In the genomic region with DNA sequence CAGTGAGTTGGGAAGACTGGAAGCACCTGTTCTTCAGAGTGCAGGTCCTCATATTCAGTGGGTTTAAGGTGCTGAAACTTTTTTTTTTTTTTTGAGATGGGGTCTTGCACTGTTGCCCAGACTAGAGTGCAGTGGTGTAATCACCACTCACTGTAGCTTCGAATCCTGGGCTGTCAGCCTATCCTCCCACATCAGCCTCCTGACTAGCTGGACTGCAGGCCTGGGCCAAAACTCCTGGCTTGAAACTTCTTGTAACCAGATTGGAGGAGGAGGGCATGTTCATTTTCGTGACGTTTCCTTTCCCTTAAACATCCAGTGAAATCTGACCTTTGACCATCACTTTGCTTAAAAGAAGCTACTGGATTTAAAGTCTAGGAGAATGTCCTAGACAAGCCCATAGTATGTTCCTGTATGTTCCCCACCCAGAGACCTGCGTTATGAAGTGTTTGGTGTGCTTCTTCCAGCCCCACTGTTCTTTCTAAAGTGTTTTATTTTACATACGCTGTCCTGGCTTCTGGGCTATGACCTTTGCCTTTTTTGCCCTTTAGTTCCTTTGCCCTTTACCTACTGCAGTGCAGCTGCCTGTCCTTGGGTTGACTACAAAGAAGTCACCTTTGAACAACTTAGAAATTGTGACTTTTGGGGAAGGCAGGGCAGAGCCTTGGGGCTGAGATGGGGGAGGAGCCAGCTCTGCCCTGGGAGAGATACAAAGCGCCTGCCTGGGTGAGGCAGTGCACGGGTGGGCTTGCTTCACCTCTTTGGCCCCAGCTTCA, we compare ENCODE assay signal across 1 cellular context.
TF ChIP-seq lines count a peak whose summit lies in the region.

No MANE protein-coding gene starts in this region.

TF ChIP-seq in HepG2, 621 proteins besides CTCF, POLR2A, EP300 and RAD21 (continued from another document):
- TF ChIP-seq ZBTB43 (CRISPR knock-in tag; conservative IDR thresholded peaks at IDR 0.05) (no peak), ZNF121 (CRISPR knock-in tag; IDR thresholded peaks at IDR 0.05) (peak; percentile 89), HMGA1 (CRISPR knock-in tag; conservative IDR thresholded peaks at IDR 0.05) (no peak), ZNF235 (CRISPR knock-in tag; IDR thresholded peaks at IDR 0.05; ENCODE audit: borderline replicate concordance) (no peak), NR2F1 (CRISPR knock-in tag; IDR thresholded peaks at IDR 0.05) (peak in 1 of 2 experiments; percentile 12; a peak in 1 of 4 replicates), NFE2L1 (CRISPR knock-in tag; IDR thresholded peaks at IDR 0.05; ENCODE audit: borderline replicate concordance) (no peak), ZFP36L2 (CRISPR knock-in tag; IDR thresholded peaks at IDR 0.05) (no peak), ZNF883 (CRISPR knock-in tag; IDR thresholded peaks at IDR 0.05; ENCODE audit: not compliant biosample characterization) (no peak), SAFB2 (CRISPR knock-in tag; IDR thresholded peaks at IDR 0.05; ENCODE audit: borderline replicate concordance, low read depth) (no peak), ZBED4 (CRISPR knock-in tag; IDR thresholded peaks at IDR 0.05; ENCODE audit: borderline replicate concordance) (no peak), SIN3A (IDR thresholded peaks at IDR 0.05; ENCODE audit: borderline replicate concordance, low read depth, low read length) (no peak), U2AF1 (optimal IDR thresholded peaks at IDR 0.05; ENCODE audit: low read depth, low read length) (no peak), RXRB (CRISPR knock-in tag; IDR thresholded peaks at IDR 0.05; ENCODE audit: borderline replicate concordance) (peak; percentile 23; the same call in 1 of the 2 replicates), ZNF512B (CRISPR knock-in tag; IDR thresholded peaks at IDR 0.05; ENCODE audit: borderline replicate concordance) (no peak), CBX1 (IDR thresholded peaks at IDR 0.05; ENCODE audit: low read depth) (no peak), PLRG1 (conservative IDR thresholded peaks at IDR 0.05) (no peak), AGO1 (IDR thresholded peaks at IDR 0.05; ENCODE audit: low read depth, low read length, poor library complexity, severe bottlenecking) (no peak)
- TF ChIP-seq, protein P1, sequence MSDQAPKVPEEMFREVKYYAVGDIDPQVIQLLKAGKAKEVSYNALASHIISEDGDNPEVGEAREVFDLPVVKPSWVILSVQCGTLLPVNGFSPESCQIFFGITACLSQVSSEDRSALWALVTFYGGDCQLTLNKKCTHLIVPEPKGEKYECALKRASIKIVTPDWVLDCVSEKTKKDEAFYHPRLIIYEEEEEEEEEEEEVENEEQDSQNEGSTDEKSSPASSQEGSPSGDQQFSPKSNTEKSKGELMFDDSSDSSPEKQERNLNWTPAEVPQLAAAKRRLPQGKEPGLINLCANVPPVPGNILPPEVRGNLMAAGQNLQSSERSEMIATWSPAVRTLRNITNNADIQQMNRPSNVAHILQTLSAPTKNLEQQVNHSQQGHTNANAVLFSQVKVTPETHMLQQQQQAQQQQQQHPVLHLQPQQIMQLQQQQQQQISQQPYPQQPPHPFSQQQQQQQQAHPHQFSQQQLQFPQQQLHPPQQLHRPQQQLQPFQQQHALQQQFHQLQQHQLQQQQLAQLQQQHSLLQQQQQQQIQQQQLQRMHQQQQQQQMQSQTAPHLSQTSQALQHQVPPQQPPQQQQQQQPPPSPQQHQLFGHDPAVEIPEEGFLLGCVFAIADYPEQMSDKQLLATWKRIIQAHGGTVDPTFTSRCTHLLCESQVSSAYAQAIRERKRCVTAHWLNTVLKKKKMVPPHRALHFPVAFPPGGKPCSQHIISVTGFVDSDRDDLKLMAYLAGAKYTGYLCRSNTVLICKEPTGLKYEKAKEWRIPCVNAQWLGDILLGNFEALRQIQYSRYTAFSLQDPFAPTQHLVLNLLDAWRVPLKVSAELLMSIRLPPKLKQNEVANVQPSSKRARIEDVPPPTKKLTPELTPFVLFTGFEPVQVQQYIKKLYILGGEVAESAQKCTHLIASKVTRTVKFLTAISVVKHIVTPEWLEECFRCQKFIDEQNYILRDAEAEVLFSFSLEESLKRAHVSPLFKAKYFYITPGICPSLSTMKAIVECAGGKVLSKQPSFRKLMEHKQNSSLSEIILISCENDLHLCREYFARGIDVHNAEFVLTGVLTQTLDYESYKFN (CRISPR knock-in tag; conservative IDR thresholded peaks at IDR 0.05): peak; percentile 55
